ENCODE assay signal across 8 cellular contexts in the genomic region with DNA sequence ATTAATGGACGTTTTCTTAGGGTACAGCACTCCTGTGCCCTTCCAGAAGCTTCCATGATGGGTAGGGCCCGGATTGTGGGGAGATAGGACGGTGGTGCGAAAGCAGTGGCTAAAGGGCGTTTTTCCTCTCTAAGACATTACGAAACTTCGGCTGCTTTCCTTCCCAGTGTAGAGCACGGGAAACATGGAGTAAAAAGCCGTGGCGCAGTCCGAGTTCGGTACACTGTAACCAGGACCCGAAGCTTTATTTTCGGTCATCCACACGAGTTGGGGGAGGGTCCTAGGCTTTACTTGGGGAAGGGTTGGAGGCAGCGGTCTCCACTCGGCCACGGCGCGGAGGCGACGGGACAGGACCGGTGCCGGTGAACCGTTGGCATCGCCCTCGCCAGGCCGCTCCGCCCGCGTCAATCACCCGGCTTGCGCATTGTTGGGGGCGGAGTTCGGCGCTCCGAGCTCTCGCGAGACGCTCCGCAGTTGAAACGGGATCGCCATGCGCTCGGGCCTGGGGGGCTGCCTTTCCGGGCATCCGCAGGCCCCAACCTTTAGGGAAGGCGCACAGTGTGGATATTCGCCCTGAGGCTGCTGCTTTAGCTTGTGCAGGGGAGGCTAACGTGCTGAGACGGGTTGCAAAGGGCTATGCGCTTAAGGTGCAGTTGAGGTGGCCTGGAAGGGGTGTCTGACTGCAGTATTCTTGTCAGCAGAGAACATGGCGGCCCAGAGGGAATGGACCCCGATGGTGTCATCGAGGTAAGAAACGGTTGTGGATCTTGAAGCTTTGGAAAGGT.
DNase-seq lines count a peak whose midpoint lies in the region; ATAC-seq, FAIRE-seq and TF ChIP-seq lines count a peak whose summit lies in the region.

No MANE protein-coding gene starts in this region.

- H3K4me3 Mint-ChIP-seq in nephron, result peak overlapping the region; percentile 95 to 98 (median 98)

- H3K4me1 Mint-ChIP-seq in nephron, result peaks cover 34% of the 10 kb centered on the region

- TF ChIP-seq CTCF in nephron (IDR thresholded peaks at IDR 0.05; ENCODE audit: unreplicated experiment in 3 of 3), result no peak

- DNase-seq in COR-L47 (lab: John Stamatoyannopoulos, UW) (peak; percentile 86), HUDEP-2 (lab: John Stamatoyannopoulos, UW; ENCODE audit: unreplicated experiment in 76 of 76) (peak in 70 of 76 experiments; percentile 6 to 70 (median 54)), RCC 7860 (ENCODE audit: low spot score) (peak; percentile 43), fibroblast of the conjunctiva (ENCODE audit: low read depth) (peak; percentile 52)
- peak; percentile 93 for DNase-seq in activated effector memory CD4-positive, alpha-beta T cell treated with anti-CD3 and anti-CD28 coated beads, Interleukin-2, amount 50 U/mL, for 16 hours
- DNase-seq in stimulated activated naive CD8-positive, alpha-beta T cell treated with anti-CD3 and anti-CD28 coated beads, Interleukin-15, Interleukin-2, amounts not matched to agents 100 U/mL and 50 U/mL, for 24 hours, result peak; percentile 70

- no peaks in the 10 kb centered on the region for H3K27me3 Mint-ChIP-seq in nephron (ENCODE audit: low read depth)

- H3K36me3 Mint-ChIP-seq in nephron (ENCODE audit: low read depth), result peaks cover 53% of the 10 kb centered on the region

- no peak for FAIRE-seq in RCC 7860 (lab: Jason Lieb, UNC)

- H3K27ac Mint-ChIP-seq in nephron, result peak overlapping the region; percentile 98 to 100 (median 99)

- peak; percentile 73 for ATAC-seq in GM21390 (IDR thresholded peaks at IDR 0.05; ENCODE audit: unreplicated experiment)
- ATAC-seq in stimulated activated naive CD8-positive, alpha-beta T cell treated with anti-CD3 and anti-CD28 coated beads, Interleukin-15, Interleukin-2, amounts not matched to agents 100 U/mL and 50 U/mL, for 24 hours, result peak; percentile 60

- H3K9me3 Mint-ChIP-seq in nephron, result no peaks in the 10 kb centered on the region

Comparison
In these comparisons a context has a peak if more than half of its experiments do, and no peak if none do; other contexts are left out.
1. Peak in every context shown above with its lines: DNase-seq and ATAC-seq.
2. DNase-seq: peak in every context shown above with its lines; median percentile 93 in activated effector memory CD4-positive, alpha-beta T cell treated with anti-CD3 and anti-CD28 coated beads, Interleukin-2, amount 50 U/mL, for 16 hours; 86 in COR-L47; 70 in stimulated activated naive CD8-positive, alpha-beta T cell treated with anti-CD3 and anti-CD28 coated beads, Interleukin-15, Interleukin-2, amounts not matched to agents 100 U/mL and 50 U/mL, for 24 hours; 54 in HUDEP-2; 52 in fibroblast of the conjunctiva; 43 in RCC 7860.